28 cellular contexts compared by ENCODE assay signal in the genomic region with DNA sequence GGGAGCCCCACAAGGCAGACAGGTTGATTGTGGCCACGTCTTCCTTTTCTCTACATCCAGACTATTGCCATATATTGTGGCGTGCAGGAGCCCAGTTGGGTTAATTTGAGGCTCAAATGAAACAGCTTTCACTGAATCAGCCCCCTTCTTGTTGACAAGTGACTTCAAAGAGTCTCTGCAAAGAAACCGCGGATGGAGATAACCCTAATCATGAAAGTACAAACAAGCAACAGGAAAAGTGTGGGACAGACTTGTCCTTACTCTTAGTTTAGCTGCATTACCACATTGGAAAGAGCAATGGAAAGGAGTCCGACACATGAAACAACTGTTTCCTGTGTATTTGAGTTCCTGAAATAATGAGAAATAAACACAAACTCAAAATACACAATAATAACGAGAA. TPM values are rescaled to one million over a fixed set of nuclear protein-coding genes. Genes with fewer than 3 reads are reported as not detected.
"Had no signal": no experiment of that assay in that cellular context is flagged by ENCODE, and none has a peak within 500 bp of the region (broad histone marks: within the 10 kb centered on the region; RNA-seq: fewer than 3 reads in every experiment).

No MANE protein-coding gene starts in this region.

- DNase-seq: activated CD4-positive, alpha-beta T cell treated with anti-CD3 and anti-CD28 coated beads for 48 hours; activated CD4-positive, alpha-beta T cell treated with anti-CD3 and anti-CD28 coated beads, Interleukin-2, amount 50 U/mL, for 4 hours; activated CD4-positive, CD25-positive, alpha-beta regulatory T cell treated with anti-CD3 and anti-CD28 coated beads, Interleukin-2, amount 50 U/mL, for 72 hours; activated CD8-positive, alpha-beta memory T cell treated with anti-CD3 and anti-CD28 coated beads, Interleukin-2, amount 50 U/mL, for 48 hours; activated CD8-positive, alpha-beta T cell treated with anti-CD3 and anti-CD28 coated beads, Interleukin-2, amount 10 ng/mL, durations not matched to agents 7 days and 5 days; activated T-cell treated with anti-CD3 and anti-CD28 coated beads, Interleukin-2, amount 50 U/mL, for 1 hour; central memory CD4-positive, alpha-beta T cell; KG1; NCI-H1048; NCI-H146; NCI-H1930; NCI-H2107; NCI-H2171 treated with DMSO at 0.1 percent for 48 hours; NCI-H345; NCI-H510A; NCI-H526 treated with DMSO at 0.1 percent for 48 hours; NK-92 treated with Interleukin-12 subunit alpha and Interleukin-12 subunit beta, amount 100 ng/mL, for 24 hours; Peyer's patch; SHP77; T-helper 2 cell; T1000 had no signal

- H3K36me3 ChIP-seq: Peyer's patch had no signal

- H3K27ac ChIP-seq: Peyer's patch, RWPE1 had no signal

- H3K9me3 ChIP-seq: Peyer's patch had no signal

- ATAC-seq: activated CD8-positive, alpha-beta T cell treated with anti-CD3 and anti-CD28 coated beads, Interleukin-2, amount 10 ng/mL, durations not matched to agents 7 days and 5 days; WTC11 had no signal

- H3K36me3 Mint-ChIP-seq: activated naive CD4-positive, alpha-beta T cell treated with anti-CD3 and anti-CD28 coated beads, Interleukin-2, amount 50 U/mL, for 24 hours; WTC11 had no signal

- H3K27ac Mint-ChIP-seq: activated CD8-positive, alpha-beta T cell treated with anti-CD3 and anti-CD28 coated beads, Interleukin-2, amount 10 ng/mL, durations not matched to agents 7 days and 5 days; activated naive CD4-positive, alpha-beta T cell treated with anti-CD3 and anti-CD28 coated beads, Interleukin-2, amount 50 U/mL, for 24 hours; WTC11 had no signal

- H3K27me3 ChIP-seq: Peyer's patch had no signal

- H3K4me3 ChIP-seq: Peyer's patch had no signal

- FAIRE-seq: bronchial epithelial cell had no signal

- H3K4me3 Mint-ChIP-seq: activated CD8-positive, alpha-beta T cell treated with anti-CD3 and anti-CD28 coated beads, Interleukin-2, amount 10 ng/mL, durations not matched to agents 7 days and 5 days; activated naive CD4-positive, alpha-beta T cell treated with anti-CD3 and anti-CD28 coated beads, Interleukin-2, amount 50 U/mL, for 24 hours; WTC11 had no signal

RNA-seq across cellular contexts. Expression of a gene that starts 3.3 kb away (rescaled TPM):
- total RNA-seq: activated CD8-positive, alpha-beta T cell treated with anti-CD3 and anti-CD28 coated beads, Interleukin-2, amount 10 ng/mL, durations not matched to agents 7 days and 5 days; chondrocyte; LHCN-M2; Peyer's patch; SK-MEL-5 had no signal
